22 cellular contexts compared by ENCODE assay signal in genomic region chr10:132677096-132677904, GRCh38.
DNase-seq lines count a peak whose midpoint lies in the region; ATAC-seq and TF ChIP-seq lines count a peak whose summit lies in the region.
"Had no signal": no experiment of that assay in that cellular context is flagged by ENCODE, and none has a peak within 500 bp of the region (broad histone marks: within the 10 kb centered on the region; RNA-seq: fewer than 3 reads in every experiment).

No MANE protein-coding gene starts in this region.

- POLR2A ChIA-PET in CD4-positive, alpha-beta memory T cell (lab: Charles Lee; ENCODE audit: partially characterized antibody) = interaction anchor here (1.1 kb wide), 1 partner anchor 9 kb away, joined by 3 read pairs; no protein-coding TSS in a partner anchor

- H3K9me3 Mint-ChIP-seq in CD4-positive, alpha-beta memory T cell = no peaks in the 10 kb centered on the region
- H3K9me3 Mint-ChIP-seq: IgD-negative memory B cell had no signal

- no peaks in the 10 kb centered on the region for H3K27me3 Mint-ChIP-seq in CD4-positive, alpha-beta memory T cell
- H3K27me3 Mint-ChIP-seq: IgD-negative memory B cell had no signal

- ATAC-seq in heart right ventricle = peak in 6 of 8 donors; percentile 14 to 44 (median 21)
- peak; percentile 19 for ATAC-seq in upper lobe of right lung
- ATAC-seq in GM21390 (IDR thresholded peaks at IDR 0.05; ENCODE audit: unreplicated experiment) = no peak
- ATAC-seq: esophagus mucosa, gastrocnemius medialis, GM12878 had no signal

- no peak overlapping the region for H3K4me3 Mint-ChIP-seq in CD4-positive, alpha-beta memory T cell
- H3K4me3 Mint-ChIP-seq: IgD-negative memory B cell had no signal

- H3K9me3 ChIP-seq in heart right ventricle = no peaks in the 10 kb centered on the region
- no peaks in the 10 kb centered on the region for H3K9me3 ChIP-seq in right atrium auricular region
- H3K9me3 ChIP-seq in osteoblast (ENCODE audit: low read depth, low read length) = no peaks in the 10 kb centered on the region
- no peaks in the 10 kb centered on the region for H3K9me3 ChIP-seq in upper lobe of right lung
- no peaks in the 10 kb centered on the region for H3K9me3 ChIP-seq in CD4-positive, alpha-beta memory T cell (ENCODE audit: control insufficient read depth in 1 of 2, low read length in 2 of 2)
- H3K9me3 ChIP-seq: adrenal gland, gastrocnemius medialis had no signal

- no peak overlapping the region for H3K27ac ChIP-seq in heart right ventricle
- no peak overlapping the region for H3K27ac ChIP-seq in right atrium auricular region
- H3K27ac ChIP-seq in coronary artery = no peak overlapping the region
- no peak overlapping the region for H3K27ac ChIP-seq in osteoblast (ENCODE audit: low read depth, low read length)
- no peak overlapping the region for H3K27ac ChIP-seq in upper lobe of right lung
- no peak overlapping the region for H3K27ac ChIP-seq in CD4-positive, alpha-beta memory T cell (ENCODE audit: low read depth, low read length)
- H3K27ac ChIP-seq: adrenal gland, gastrocnemius medialis, HL-60 had no signal

- no peak overlapping the region for H3K4me3 ChIP-seq in heart right ventricle
- no peak overlapping the region for H3K4me3 ChIP-seq in right atrium auricular region
- no peak overlapping the region for H3K4me3 ChIP-seq in coronary artery
- no peak overlapping the region for H3K4me3 ChIP-seq in osteoblast (ENCODE audit: insufficient read depth, low read length)
- H3K4me3 ChIP-seq in upper lobe of right lung = no peak overlapping the region
- no peak overlapping the region for H3K4me3 ChIP-seq in CD4-positive, alpha-beta memory T cell (ENCODE audit: low read length in 2 of 2)
- H3K4me3 ChIP-seq: adrenal gland, gastrocnemius medialis, GM12878 had no signal

- H3K79me2 ChIP-seq in osteoblast (ENCODE audit: insufficient read depth, low read length) = no peaks in the 10 kb centered on the region

- intact Hi-C loops in heart right ventricle (cut with DNase I) (no loop called here), upper lobe of right lung (cut with DNase I) (no loop called here)
- intact Hi-C loops in CD4-positive, alpha-beta memory T cell (cut with micrococcal nuclease) = no loop called here

- H3K4me1 ChIP-seq in heart right ventricle (no peaks in the 10 kb centered on the region), right atrium auricular region (no peaks in the 10 kb centered on the region), osteoblast (ENCODE audit: insufficient read depth, low read length) (no peaks in the 10 kb centered on the region), upper lobe of right lung (no peaks in the 10 kb centered on the region)
- H3K4me1 ChIP-seq in CD4-positive, alpha-beta memory T cell (ENCODE audit: insufficient read depth, low read length) = no peaks in the 10 kb centered on the region
- H3K4me1 ChIP-seq: adrenal gland, gastrocnemius medialis had no signal

- peak overlapping the region in 1 of 7 donors; percentile 23 for H3K27ac Mint-ChIP-seq in CD4-positive, alpha-beta memory T cell
- H3K27ac Mint-ChIP-seq: IgD-negative memory B cell had no signal

- no peaks in the 10 kb centered on the region for H3K27me3 ChIP-seq in heart right ventricle
- H3K27me3 ChIP-seq in right atrium auricular region = no peaks in the 10 kb centered on the region
- no peaks in the 10 kb centered on the region for H3K27me3 ChIP-seq in osteoblast (ENCODE audit: insufficient read depth, low read length)
- H3K27me3 ChIP-seq in upper lobe of right lung = no peaks in the 10 kb centered on the region
- no peaks in the 10 kb centered on the region for H3K27me3 ChIP-seq in CD4-positive, alpha-beta memory T cell (ENCODE audit: insufficient read depth, low read length)
- H3K27me3 ChIP-seq: adrenal gland, gastrocnemius medialis had no signal

- TF ChIP-seq CTCF in heart right ventricle (IDR thresholded peaks at IDR 0.05) (no peak), right atrium auricular region (IDR thresholded peaks at IDR 0.05) (no peak), coronary artery (IDR thresholded peaks at IDR 0.05) (no peak), osteoblast (IDR thresholded peaks at IDR 0.05; ENCODE audit: extremely low read depth, low read depth, low read length) (no peak), upper lobe of right lung (IDR thresholded peaks at IDR 0.05) (no peak)

- H3K4me1 Mint-ChIP-seq in CD4-positive, alpha-beta memory T cell = peaks cover 0 to 17% (median 12%) of the 10 kb centered on the region in 4 donors

- no peak overlapping the region for H3K4me2 ChIP-seq in osteoblast (ENCODE audit: insufficient read depth, low read length)

- CTCF ChIA-PET in CD4-positive, alpha-beta memory T cell (lab: Charles Lee; ENCODE audit: partially characterized antibody) = interaction anchor here (0.8 kb wide), 1 partner anchor 23 kb away, joined by 4 read pairs; no protein-coding TSS in a partner anchor

- H3K36me3 ChIP-seq in heart right ventricle (peaks cover 0 to 17% (median 0%) of the 10 kb centered on the region in 9 donors), right atrium auricular region (no peaks in the 10 kb centered on the region), osteoblast (ENCODE audit: insufficient read depth, low read length) (no peaks in the 10 kb centered on the region), upper lobe of right lung (no peaks in the 10 kb centered on the region)
- no peaks in the 10 kb centered on the region for H3K36me3 ChIP-seq in CD4-positive, alpha-beta memory T cell (ENCODE audit: insufficient read depth, low read length)
- H3K36me3 ChIP-seq: adrenal gland, gastrocnemius medialis had no signal

- no peak overlapping the region for H2AFZ ChIP-seq in osteoblast (ENCODE audit: low read length)

- H3K36me3 Mint-ChIP-seq in CD4-positive, alpha-beta memory T cell = peaks cover 0 to 14% of the 10 kb centered on the region in 2 donors

- WGBS in heart right ventricle, 2 donors = 91 to 94% methylated on average over 28 of the region's 28 CpGs

- H4K20me1 ChIP-seq in osteoblast (ENCODE audit: insufficient read depth, low read length) = peaks cover 3% of the 10 kb centered on the region

- DNase-seq in heart right ventricle = no peak
- no peak for DNase-seq in right atrium auricular region (ENCODE audit: low spot score)
- peak; percentile 47 for DNase-seq in coronary artery (ENCODE audit: low spot score)
- peak; percentile 45 for DNase-seq in osteoblast (ENCODE audit: insufficient read length, low spot score, missing footprints)
- DNase-seq in upper lobe of right lung = peak; percentile 53
- no peak for DNase-seq in globus pallidus (ENCODE audit: low spot score)
- no peak for DNase-seq in CD4-positive, alpha-beta memory T cell
- DNase-seq: activated CD4-positive, CD25-positive, alpha-beta regulatory T cell treated with anti-CD3 and anti-CD28 coated beads, Interleukin-2, amount 50 U/mL, for 72 hours; effector CD4-positive, alpha-beta T cell; NCI-H1930; NCI-H510A; NK-92 treated with Interleukin-12 subunit alpha and Interleukin-12 subunit beta, amount 100 ng/mL, for 24 hours; occipital lobe; small intestine; stimulated activated CD4-positive, alpha-beta T cell treated with anti-CD3 and anti-CD28 coated beads, Interleukin-4, amount 100 ng/mL, for 1 hour had no signal

Comparison
In these comparisons a context has a peak if more than half of its experiments do, and no peak if none do; other contexts are left out.
1. DNase-seq: peak in coronary artery (single experiment), osteoblast (single experiment) and upper lobe of right lung (single experiment); none in heart right ventricle (0 of 2), right atrium auricular region (single experiment), globus pallidus (single experiment) and CD4-positive, alpha-beta memory T cell (0 of 5).